11 cellular contexts compared by ENCODE assay signal in genomic region chr5:180817847-180818246, GRCh38. TPM values are rescaled to one million over a fixed set of nuclear protein-coding genes. Genes with fewer than 3 reads are reported as not detected.
DNase-seq lines count a peak whose midpoint lies in the region; ATAC-seq, FAIRE-seq and TF ChIP-seq lines count a peak whose summit lies in the region.
"Had no signal": no experiment of that assay in that cellular context is flagged by ENCODE, and none has a peak within 500 bp of the region (broad histone marks: within the 10 kb centered on the region; RNA-seq: fewer than 3 reads in every experiment).

No MANE protein-coding gene starts in this region.

- no peaks in the 10 kb centered on the region for H3K36me3 ChIP-seq in mesodermal cell (ENCODE audit: control insufficient read depth, insufficient read depth, low read length)
- H3K36me3 ChIP-seq in mucosa of descending colon (ENCODE audit: low read depth): no peaks in the 10 kb centered on the region

- DNase-seq in activated B cell treated with CpG ODN at 0.5 μM for 24 hours (no peak), mucosa of descending colon (no peak), SHP77 (lab: John Stamatoyannopoulos, UW) (no peak), GM12892 (ENCODE audit: insufficient read length) (no peak)
- DNase-seq in stimulated activated naive CD8-positive, alpha-beta T cell treated with anti-CD3 and anti-CD28 coated beads, Interleukin-15, Interleukin-2, amounts not matched to agents 100 U/mL and 50 U/mL, for 24 hours: no peak
- DNase-seq: activated CD4-positive, CD25-positive, alpha-beta regulatory T cell; activated naive CD4-positive, alpha-beta T cell treated with anti-CD3 and anti-CD28 coated beads, Interleukin-2, amount 10 ng/mL, durations not matched to agents 7 days and 5 days had no signal

- H3K9me3 Mint-ChIP-seq in activated B cell treated with CpG ODN at 0.5 μM for 24 hours: no peaks in the 10 kb centered on the region
- H3K9me3 Mint-ChIP-seq: activated naive CD4-positive, alpha-beta T cell treated with anti-CD3 and anti-CD28 coated beads, Interleukin-2, amount 10 ng/mL, durations not matched to agents 7 days and 5 days had no signal

- H3K9me3 ChIP-seq in mesodermal cell (ENCODE audit: control insufficient read depth, low read length) (no peaks in the 10 kb centered on the region), mucosa of descending colon (no peaks in the 10 kb centered on the region)

- TF ChIP-seq POLR2A in GM18505 (IDR thresholded peaks at IDR 0.05; ENCODE audit: borderline replicate concordance, extremely low read depth, insufficient read depth, insufficient read length): no peak
- no peak for TF ChIP-seq POLR2A in GM12892 (IDR thresholded peaks at IDR 0.05; ENCODE audit: low read depth, low read length)

- no peaks in the 10 kb centered on the region for H3K36me3 Mint-ChIP-seq in activated B cell treated with CpG ODN at 0.5 μM for 24 hours (ENCODE audit: low read depth)
- H3K36me3 Mint-ChIP-seq: activated naive CD4-positive, alpha-beta T cell treated with anti-CD3 and anti-CD28 coated beads, Interleukin-2, amount 10 ng/mL, durations not matched to agents 7 days and 5 days had no signal

- intact Hi-C loops in activated B cell treated with CpG ODN at 0.5 μM for 24 hours (cut with micrococcal nuclease): no loop called here
- intact Hi-C loops in mucosa of descending colon (cut with DNase I, micrococcal nuclease): no loop called here

- peaks cover 70% of the 10 kb centered on the region for H3K4me1 Mint-ChIP-seq in activated B cell treated with CpG ODN at 0.5 μM for 24 hours

- TF ChIP-seq CTCF in activated B cell treated with CpG ODN at 0.5 μM for 24 hours (IDR thresholded peaks at IDR 0.05) (no peak), mucosa of descending colon (IDR thresholded peaks at IDR 0.05) (no peak)

- peak overlapping the region; percentile 67 for H3K27ac Mint-ChIP-seq in activated B cell treated with CpG ODN at 0.5 μM for 24 hours
- H3K27ac Mint-ChIP-seq: activated naive CD4-positive, alpha-beta T cell treated with anti-CD3 and anti-CD28 coated beads, Interleukin-2, amount 10 ng/mL, durations not matched to agents 7 days and 5 days had no signal

- peak overlapping the region; percentile 91 for H3K27ac ChIP-seq in mesodermal cell (ENCODE audit: low read depth, low read length, severe bottlenecking)

- CTCF ChIA-PET in activated B cell treated with CpG ODN at 0.5 μM for 24 hours (lab: Charles Lee): interaction anchor here (1.3 kb wide), 1 partner anchor 12 kb away, joined by 3 read pairs; no protein-coding TSS in a partner anchor

- H3K4me1 ChIP-seq in mesodermal cell (ENCODE audit: control insufficient read depth, insufficient read depth, low read length, poor library complexity, severe bottlenecking) (peaks cover 15% of the 10 kb centered on the region), mucosa of descending colon (ENCODE audit: low read depth) (peaks cover 9% of the 10 kb centered on the region)

- POLR2A ChIA-PET in activated B cell treated with CpG ODN at 0.5 μM for 24 hours (lab: Charles Lee): interaction anchor here (0.6 to 3.9 kb wide), 5 partner anchors 11 to 42 kb away, joined by 3 to 52 read pairs (median 4); no protein-coding TSS in a partner anchor

- H3K4me3 ChIP-seq in mesodermal cell (ENCODE audit: extremely low read depth, insufficient read depth, low read length, poor library complexity, severe bottlenecking): no peak overlapping the region
- H3K4me3 ChIP-seq in mucosa of descending colon: no peak overlapping the region

- 80 to 87% methylated on average over 5 to 7 of the region's 7 CpGs for WGBS in mesodermal cell (ENCODE audit: insufficient coverage in 2 of 2), 2 experiments

- ATAC-seq in GM18867 (IDR thresholded peaks at IDR 0.05; ENCODE audit: unreplicated experiment) (peak; percentile 27), activated B cell treated with CpG ODN at 0.5 μM for 24 hours (ENCODE audit: low read depth) (no peak), mucosa of descending colon (no peak), GM18505 (IDR thresholded peaks at IDR 0.05; ENCODE audit: unreplicated experiment) (no peak)
- ATAC-seq in stimulated activated naive CD8-positive, alpha-beta T cell treated with anti-CD3 and anti-CD28 coated beads, Interleukin-15, Interleukin-2, amounts not matched to agents 100 U/mL and 50 U/mL, for 24 hours: peak; percentile 76

- H3K27me3 Mint-ChIP-seq in activated B cell treated with CpG ODN at 0.5 μM for 24 hours: no peaks in the 10 kb centered on the region

- no peak for FAIRE-seq in GM12892 (lab: Jason Lieb, UNC)
- FAIRE-seq: D721Med had no signal

- peak overlapping the region; percentile 19 for H3K4me3 Mint-ChIP-seq in activated B cell treated with CpG ODN at 0.5 μM for 24 hours
- H3K4me3 Mint-ChIP-seq: activated naive CD4-positive, alpha-beta T cell treated with anti-CD3 and anti-CD28 coated beads, Interleukin-2, amount 10 ng/mL, durations not matched to agents 7 days and 5 days had no signal

RNA-seq across cellular contexts. Expression of gene MGAT1, which starts 15.2 kb away (rescaled TPM):
- total RNA-seq in activated B cell treated with CpG ODN at 0.5 μM for 24 hours (66.9 and 74.5 TPM in 2 replicates), mucosa of descending colon (100 to 1,000 TPM in 2 of 3 donors, 10 to 100 TPM in 1; 89.8 to 117 (median 104) TPM)
- 78.6 TPM for polyA plus RNA-seq in mesodermal cell (2013, experiment 1 of 2)
- 67.6 TPM for polyA plus RNA-seq in mesodermal cell (2013, experiment 2 of 2)
- 40.5 TPM for polyA plus RNA-seq in GM12892 (2012; ENCODE audit: missing spikeins)

RNA-seq across cellular contexts. Expression of gene ZFP62, which starts 43.2 kb away (rescaled TPM):
- total RNA-seq in activated B cell treated with CpG ODN at 0.5 μM for 24 hours (43.7 and 45.6 TPM in 2 replicates), mucosa of descending colon (10 to 100 TPM; 37.3 to 41.5 (median 40.2) TPM)
- polyA plus RNA-seq in mesodermal cell (2013, experiment 1 of 2): 19.7 TPM
- 28.6 TPM for polyA plus RNA-seq in mesodermal cell (2013, experiment 2 of 2)
- 19.4 TPM for polyA plus RNA-seq in GM12892 (2012; ENCODE audit: missing spikeins)

Comparison
In these comparisons a context has a peak if more than half of its experiments do, and no peak if none do; other contexts are left out.
1. ATAC-seq: peak in GM18867 (single experiment) and stimulated activated naive CD8-positive, alpha-beta T cell treated with anti-CD3 and anti-CD28 coated beads, Interleukin-15, Interleukin-2, amounts not matched to agents 100 U/mL and 50 U/mL, for 24 hours (single experiment); none in activated B cell treated with CpG ODN at 0.5 μM for 24 hours (single experiment), mucosa of descending colon (single experiment) and GM18505 (single experiment).